Comparison of ENCODE assay signal across 1 cellular context in genomic region chr1:65289449-65289848, GRCh38.
A peak's percentile ranks its signal among the peaks of the same experiment; 100 is the strongest.
TF ChIP-seq lines count a peak whose summit lies in the region.

No MANE protein-coding gene starts in this region.

TF ChIP-seq in K562, 482 proteins besides CTCF, POLR2A, EP300 and RAD21 (continued from another document):
- TF ChIP-seq THRA (IDR thresholded peaks at IDR 0.05), result no peak
- no peak for TF ChIP-seq TFE3 (CRISPR knock-in tag; IDR thresholded peaks at IDR 0.05)
- no peak for TF ChIP-seq TBL1XR1 (IDR thresholded peaks at IDR 0.05; ENCODE audit: low read length in 2 of 2)
- TF ChIP-seq RFX1 (IDR thresholded peaks at IDR 0.05), result no peak
- TF ChIP-seq NCOA4 (IDR thresholded peaks at IDR 0.05; ENCODE audit: partially characterized antibody), result no peak
- no peak for TF ChIP-seq SUPT5H (IDR thresholded peaks at IDR 0.05)
- TF ChIP-seq RREB1 (CRISPR knock-in tag; IDR thresholded peaks at IDR 0.05), result no peak
- TF ChIP-seq CBFA2T3 (IDR thresholded peaks at IDR 0.05), result peak; percentile 60
- TF ChIP-seq KAT2B (IDR thresholded peaks at IDR 0.05; ENCODE audit: low read depth, low read length), result no peak
- TF ChIP-seq SNRNP70 (optimal IDR thresholded peaks at IDR 0.05; ENCODE audit: low read depth, low read length), result no peak
- no peak for TF ChIP-seq ETV6 (IDR thresholded peaks at IDR 0.05; ENCODE audit: borderline replicate concordance in 1 of 2, low read depth in 2 of 2, low read length in 1 of 2)
- TF ChIP-seq ETV6 (CRISPR knock-in tag; IDR thresholded peaks at IDR 0.05; ENCODE audit: borderline replicate concordance), result no peak
- no peak for TF ChIP-seq ZKSCAN1 (IDR thresholded peaks at IDR 0.05; ENCODE audit: low read depth, low read length)
- no peak for TF ChIP-seq FOXA3 (CRISPR knock-in tag; conservative IDR thresholded peaks at IDR 0.05 in 1 of 2, IDR thresholded peaks at IDR 0.05 in 1 of 2)
- TF ChIP-seq ZNF644 (tag; IDR thresholded peaks at IDR 0.05; ENCODE audit: low read depth), result no peak
- no peak for TF ChIP-seq ZBTB5 (IDR thresholded peaks at IDR 0.05)
- TF ChIP-seq SMAD2 (IDR thresholded peaks at IDR 0.05; ENCODE audit: low read depth, low read length), result no peak
- TF ChIP-seq HOXB6 (CRISPR knock-in tag; IDR thresholded peaks at IDR 0.05; ENCODE audit: borderline replicate concordance), result no peak
- no peak for TF ChIP-seq TSC22D4 (tag; IDR thresholded peaks at IDR 0.05)
- no peak for TF ChIP-seq NCOR1 (IDR thresholded peaks at IDR 0.05)
- TF ChIP-seq NEUROD1 (IDR thresholded peaks at IDR 0.05; ENCODE audit: borderline replicate concordance, low read depth, low read length, partially characterized antibody), result no peak
- TF ChIP-seq ZNF384 (IDR thresholded peaks at IDR 0.05; ENCODE audit: low read depth, low read length), result peak; percentile 47
- no peak for TF ChIP-seq ZNF589 (CRISPR knock-in tag; IDR thresholded peaks at IDR 0.05; ENCODE audit: low read depth)
- TF ChIP-seq SPI1 (IDR thresholded peaks at IDR 0.05; ENCODE audit: borderline replicate concordance, low read depth, low read length), result peak; percentile 79
